Comparison of ENCODE assay signal across 8 cellular contexts in genomic region chr10:70331486-70332268, GRCh38. TPM values are rescaled to one million over a fixed set of nuclear protein-coding genes. Genes with fewer than 3 reads are reported as not detected.
A peak's percentile ranks its signal among the peaks of the same experiment; 100 is the strongest.
DNase-seq lines count a peak whose midpoint lies in the region; ATAC-seq and TF ChIP-seq lines count a peak whose summit lies in the region.

No MANE protein-coding gene starts in this region.

- H3K36me3 ChIP-seq in SK-N-MC (ENCODE audit: insufficient read depth, low read length): no peaks in the 10 kb centered on the region; the same call in 1 of the 2 replicates
- no peaks in the 10 kb centered on the region for H3K36me3 ChIP-seq in naive thymus-derived CD4-positive, alpha-beta T cell (ENCODE audit: control insufficient read depth in 2 of 3, insufficient read depth in 3 of 3, low read length in 3 of 3)

- peak overlapping the region in 4 of 10 donors; percentile 14 to 60 (median 26) for H3K4me3 Mint-ChIP-seq in naive thymus-derived CD4-positive, alpha-beta T cell

- no peaks in the 10 kb centered on the region for H3K9me3 ChIP-seq in SK-N-MC (ENCODE audit: low read depth, low read length)
- no peaks in the 10 kb centered on the region for H3K9me3 ChIP-seq in naive thymus-derived CD4-positive, alpha-beta T cell (ENCODE audit: control insufficient read depth in 2 of 3, low read length in 3 of 3)

- POLR2A ChIA-PET in naive thymus-derived CD4-positive, alpha-beta T cell (lab: Charles Lee): interaction anchor here (1.6 kb wide), 1 partner anchor 72 kb away, joined by 4 read pairs; the partner anchor contains the start of gene EIF4EBP2

- peak overlapping the region; percentile 47; the same call in 1 of the 2 replicates for H3K4me3 ChIP-seq in SK-N-MC
- no peak overlapping the region for H3K4me3 ChIP-seq in naive thymus-derived CD4-positive, alpha-beta T cell (ENCODE audit: low read length)

- no peaks in the 10 kb centered on the region for H3K27me3 ChIP-seq in naive thymus-derived CD4-positive, alpha-beta T cell (ENCODE audit: control insufficient read depth in 2 of 2, insufficient read depth in 2 of 2, low read length in 2 of 2)

- no peak for TF ChIP-seq POLR2A in erythroblast (IDR thresholded peaks at IDR 0.05; ENCODE audit: low read length)

- no peak overlapping the region for H3K9ac ChIP-seq in SK-N-MC (ENCODE audit: insufficient read length)

- no peak overlapping the region for H3K27ac ChIP-seq in SK-N-MC
- no peak overlapping the region for H3K27ac ChIP-seq in naive thymus-derived CD4-positive, alpha-beta T cell (ENCODE audit: low read depth, low read length)

- intact Hi-C loops in naive thymus-derived CD4-positive, alpha-beta T cell (cut with micrococcal nuclease): no loop called here

- peaks cover 0 to 3% (median 0%) of the 10 kb centered on the region in 5 donors for H3K27me3 Mint-ChIP-seq in naive thymus-derived CD4-positive, alpha-beta T cell

- ATAC-seq in GM21447 (IDR thresholded peaks at IDR 0.05; ENCODE audit: unreplicated experiment): peak; percentile 80
- peak; percentile 85 for ATAC-seq in naive thymus-derived CD4-positive, alpha-beta T cell
- no peak for ATAC-seq in HG02623 (IDR thresholded peaks at IDR 0.05; ENCODE audit: unreplicated experiment)

- peaks cover 9 to 19% of the 10 kb centered on the region in 2 donors for H3K4me1 ChIP-seq in naive thymus-derived CD4-positive, alpha-beta T cell (ENCODE audit: control insufficient read depth in 2 of 2, insufficient read depth in 2 of 2, low read length in 2 of 2)

- DNase-seq in DMS153 (lab: John Stamatoyannopoulos, UW) (peak; percentile 85), M059J (ENCODE audit: low read depth) (peak; percentile 99), SK-N-MC (ENCODE audit: low read depth, low spot score) (peak; percentile 92), erythroblast (lab: John Stamatoyannopoulos, UW) (peak; percentile 80 to 83), NCI-H1048 (lab: John Stamatoyannopoulos, UW) (no peak)
- DNase-seq in naive thymus-derived CD4-positive, alpha-beta T cell: peak in 3 of 9 donors; percentile 17 to 25 (median 22)

- CTCF ChIA-PET in naive thymus-derived CD4-positive, alpha-beta T cell (lab: Charles Lee): interaction anchor here (0.6 kb wide), 1 partner anchor 15 kb away, joined by 5 read pairs; no protein-coding TSS in a partner anchor

- peaks cover 14 to 26% (median 20%) of the 10 kb centered on the region in 7 donors for H3K4me1 Mint-ChIP-seq in naive thymus-derived CD4-positive, alpha-beta T cell

- H3K9me3 Mint-ChIP-seq in naive thymus-derived CD4-positive, alpha-beta T cell: peaks cover 0 to 17% (median 4%) of the 10 kb centered on the region in 11 donors

- H3K27ac Mint-ChIP-seq in naive thymus-derived CD4-positive, alpha-beta T cell: peak overlapping the region in 3 of 9 donors; percentile 25 to 43 (median 29)

- H3K36me3 Mint-ChIP-seq in naive thymus-derived CD4-positive, alpha-beta T cell: peaks cover 5 to 21% (median 18%) of the 10 kb centered on the region in 5 donors

RNA-seq across cellular contexts. Expression of gene NPFFR1, which starts 47.9 kb away (rescaled TPM):
- not detected in 2 replicates for total RNA-seq in M059J (2014; rRNA removed; shearing (Covaris generic))
- under 1 TPM in 1 of 5 experiments, not detected in 4; 0.05 TPM for total RNA-seq in naive thymus-derived CD4-positive, alpha-beta T cell
- polyA plus RNA-seq in naive thymus-derived CD4-positive, alpha-beta T cell: not detected

RNA-seq across cellular contexts. Expression of gene LRRC20, which starts 50.7 kb away (rescaled TPM):
- 17.8 and 21.4 TPM in 2 replicates for total RNA-seq in M059J (2014; rRNA removed; shearing (Covaris generic))
- total RNA-seq in naive thymus-derived CD4-positive, alpha-beta T cell: 1 to 10 TPM; 3.0 to 9.6 (median 3.3) TPM
- polyA plus RNA-seq in naive thymus-derived CD4-positive, alpha-beta T cell: 1 to 10 TPM; 3.5 to 3.8 TPM
